12 cellular contexts compared by ENCODE assay signal in genomic region chr2:100891911-100892642, GRCh38.
A peak's percentile ranks its signal among the peaks of the same experiment; 100 is the strongest.
DNase-seq lines count a peak whose midpoint lies in the region; ATAC-seq and TF ChIP-seq lines count a peak whose summit lies in the region.
"Had no signal": no experiment of that assay in that cellular context is flagged by ENCODE, and none has a peak within 500 bp of the region (broad histone marks: within the 10 kb centered on the region; RNA-seq: fewer than 3 reads in every experiment).

No MANE protein-coding gene starts in this region.

- CTCF ChIA-PET in OCI-LY7 (lab: Charles Lee; ENCODE audit: unreplicated experiment), result no interaction called here

- no peaks in the 10 kb centered on the region for H3K9me3 ChIP-seq in RWPE2 (ENCODE audit: severe bottlenecking)
- H3K9me3 ChIP-seq in OCI-LY7 (ENCODE audit: low read length), result no peaks in the 10 kb centered on the region

- H3K4me2 ChIP-seq in OCI-LY7 (ENCODE audit: low read length), result no peak overlapping the region

- no peaks in the 10 kb centered on the region for H4K20me1 ChIP-seq in OCI-LY7 (ENCODE audit: insufficient read depth, low read length)

- H2AFZ ChIP-seq in OCI-LY7 (ENCODE audit: low read length), result no peak overlapping the region

- 0 out of 3 replicates have a peak, but pooled peaks have one; percentile 44 for ATAC-seq in RWPE2 (ENCODE audit: low read depth)
- no peak for ATAC-seq in GM18511 (IDR thresholded peaks at IDR 0.05; ENCODE audit: unreplicated experiment)

- no peak for TF ChIP-seq POLR2A in erythroblast (IDR thresholded peaks at IDR 0.05; ENCODE audit: low read length)

- TF ChIP-seq CTCF in RWPE2 (IDR thresholded peaks at IDR 0.05; ENCODE audit: poor library complexity, severe bottlenecking) (no peak), OCI-LY7 (conservative IDR thresholded peaks at IDR 0.05; ENCODE audit: low read length) (no peak)

- peaks cover 3% of the 10 kb centered on the region; the same call in 1 of the 2 replicates for H3K36me3 ChIP-seq in RWPE2 (ENCODE audit: low read depth)
- H3K36me3 ChIP-seq in OCI-LY7 (ENCODE audit: insufficient read depth, low read length), result no peaks in the 10 kb centered on the region

- no peaks in the 10 kb centered on the region for H3K27me3 ChIP-seq in RWPE2 (ENCODE audit: insufficient read depth, poor library complexity, severe bottlenecking)

- BruUV-seq in OCI-LY7 (replicated peaks; lab: Mats Ljungman, UMichigan), result no TSS peak

- intact Hi-C loops in OCI-LY7 (cut with micrococcal nuclease; ENCODE audit: unreplicated experiment), result no loop called here

- no peak overlapping the region for H3K27ac ChIP-seq in RWPE2 (ENCODE audit: poor library complexity, severe bottlenecking)
- no peak overlapping the region for H3K27ac ChIP-seq in OCI-LY7 (ENCODE audit: low read depth, low read length, poor library complexity, severe bottlenecking)
- H3K27ac ChIP-seq: VCaP had no signal

- H3K4me3 ChIP-seq in RWPE2 (ENCODE audit: severe bottlenecking), result no peak overlapping the region
- H3K4me3 ChIP-seq in OCI-LY7 (ENCODE audit: low read depth, low read length, poor library complexity, severe bottlenecking), result no peak overlapping the region

- H3K4me1 ChIP-seq in RWPE2 (ENCODE audit: insufficient read depth, poor library complexity, severe bottlenecking), result peaks cover 11% of the 10 kb centered on the region
- H3K4me1 ChIP-seq in OCI-LY7 (ENCODE audit: insufficient read depth, low read length, poor library complexity, severe bottlenecking), result no peaks in the 10 kb centered on the region

- H3K9me2 ChIP-seq in OCI-LY7 (ENCODE audit: insufficient read depth, low read length), result no peaks in the 10 kb centered on the region

- DNase-seq in EL, result peak; percentile 70
- DNase-seq in RWPE2 (ENCODE audit: low spot score), result no peak
- DNase-seq in erythroblast (lab: John Stamatoyannopoulos, UW), result peak; percentile 40 to 49
- peak; percentile 56 for DNase-seq in renal cortical epithelial cell (ENCODE audit: low read depth)
- no peak for DNase-seq in NCI-H146 (lab: John Stamatoyannopoulos, UW)
- DNase-seq in OCI-LY7 (ENCODE audit: low spot score), result no peak
- no peak for DNase-seq in SHP77 treated with DMSO at 0.1 percent for 48 hours (lab: John Stamatoyannopoulos, UW)
- DNase-seq: dermis blood vessel endothelial cell, DMS79, NCI-H187 had no signal

- H3K79me2 ChIP-seq in OCI-LY7 (ENCODE audit: insufficient read depth, low read depth, low read length), result no peaks in the 10 kb centered on the region

- POLR2A ChIA-PET in OCI-LY7 (lab: Charles Lee), result no interaction called here

Comparison
In these comparisons a context has a peak if more than half of its experiments do, and no peak if none do; other contexts are left out.
1. DNase-seq: peak in EL (single experiment), erythroblast (2 of 2) and renal cortical epithelial cell (single experiment); none in RWPE2 (single experiment), NCI-H146 (single experiment), OCI-LY7 (single experiment) and SHP77 treated with DMSO at 0.1 percent for 48 hours (single experiment).